8 cellular contexts compared by ENCODE assay signal in genomic region chr2:241354668-241355658, GRCh38. TPM values are rescaled to one million over a fixed set of nuclear protein-coding genes. Genes with fewer than 3 reads are reported as not detected.
DNase-seq lines count a peak whose midpoint lies in the region; TF ChIP-seq lines count a peak whose summit lies in the region.

No MANE protein-coding gene starts in this region.

- H3K4me3 Mint-ChIP-seq in T-helper 2 cell treated with Interferon-gamma antibody and Interleukin-4, amounts not matched to agents 5 μg/mL and 100 μg/mL, for 36 hours: peak overlapping the region; percentile 19

- in situ Hi-C loops in astrocyte of the cerebellum (cut with HindIII; ENCODE audit: low sequenced_read_pairs): no loop called here

- H3K4me1 ChIP-seq in KMS-11 (ENCODE audit: low read depth, poor library complexity, severe bottlenecking) (peaks cover 42% of the 10 kb centered on the region), iPS DF 6.9 (ENCODE audit: control insufficient read depth, insufficient read depth, low read length) (peaks cover 3% of the 10 kb centered on the region), skeletal muscle satellite cell (ENCODE audit: control insufficient read depth, insufficient read depth, low read length) (peaks cover 16% of the 10 kb centered on the region)

- no peaks in the 10 kb centered on the region for H3K27me3 Mint-ChIP-seq in T-helper 2 cell treated with Interferon-gamma antibody and Interleukin-4, amounts not matched to agents 5 μg/mL and 100 μg/mL, for 36 hours (ENCODE audit: low read depth)

- peaks cover 21% of the 10 kb centered on the region for H3K4me1 Mint-ChIP-seq in T-helper 2 cell treated with Interferon-gamma antibody and Interleukin-4, amounts not matched to agents 5 μg/mL and 100 μg/mL, for 36 hours (ENCODE audit: low read depth)

- H3K9me3 ChIP-seq in iPS DF 6.9 (ENCODE audit: control insufficient read depth, insufficient read depth, low read length) (no peaks in the 10 kb centered on the region), skeletal muscle satellite cell (replicated peaks; ENCODE audit: low read length) (no peaks in the 10 kb centered on the region)

- peaks cover 36% of the 10 kb centered on the region for H3K79me2 ChIP-seq in KMS-11 (ENCODE audit: insufficient read depth, low read depth)

- no peak overlapping the region; the same call in 1 of the 2 replicates for H3K4me3 ChIP-seq in GM06990 (replicated peaks; ENCODE audit: low read depth, low read length)
- no peak overlapping the region for H3K4me3 ChIP-seq in KMS-11 (IDR thresholded peaks at IDR 0.05; ENCODE audit: insufficient read depth, low read depth, low read length)
- H3K4me3 ChIP-seq in astrocyte of the cerebellum (ENCODE audit: low read depth, low read length): peak overlapping the region; percentile 21
- H3K4me3 ChIP-seq in iPS DF 6.9 (ENCODE audit: low read length): peak overlapping the region; percentile 16; the same call in 1 of the 2 replicates
- no peak overlapping the region for H3K4me3 ChIP-seq in skeletal muscle satellite cell (ENCODE audit: low read length)

- H2AFZ ChIP-seq in KMS-11 (ENCODE audit: low read depth): no peak overlapping the region

- TF ChIP-seq CTCF in GM06990 (IDR thresholded peaks at IDR 0.05; ENCODE audit: insufficient read depth, low read length, poor library complexity, severe bottlenecking): no peak
- TF ChIP-seq CTCF in KMS-11 (conservative IDR thresholded peaks at IDR 0.05; ENCODE audit: low read depth, low read length): no peak
- TF ChIP-seq CTCF in astrocyte of the cerebellum (IDR thresholded peaks at IDR 0.05; ENCODE audit: low read depth, low read length, missing control alignments): no peak

- H3K36me3 ChIP-seq in GM06990 (ENCODE audit: control insufficient read depth, insufficient read depth, low read length) (peaks cover 19% of the 10 kb centered on the region), KMS-11 (ENCODE audit: insufficient read depth) (0 out of 2 replicates have a peak, but pooled peaks cover 3% of the 10 kb centered on the region), iPS DF 6.9 (ENCODE audit: control insufficient read depth, insufficient read depth, low read length) (peaks cover 17% of the 10 kb centered on the region; the same call in 1 of the 2 replicates), skeletal muscle satellite cell (ENCODE audit: insufficient read depth, low read length) (peaks cover 51% of the 10 kb centered on the region)

- H3K9ac ChIP-seq in KMS-11 (no peak overlapping the region), skeletal muscle satellite cell (ENCODE audit: low read depth, low read length) (no peak overlapping the region)

- peak overlapping the region; percentile 64 for H3K4me2 ChIP-seq in KMS-11
- peak overlapping the region; percentile 38 for H3K4me2 ChIP-seq in skeletal muscle satellite cell (ENCODE audit: low read length)

- no CpG with 5 or more reads among the region's 40 CpGs for WGBS in iPS DF 6.9 (ENCODE audit: insufficient coverage, insufficient read length)

- H3K27me3 ChIP-seq in GM06990 (replicated peaks; ENCODE audit: control insufficient read depth, insufficient read depth, low read length) (no peaks in the 10 kb centered on the region), KMS-11 (ENCODE audit: insufficient read depth, low read depth) (no peaks in the 10 kb centered on the region), iPS DF 6.9 (ENCODE audit: control insufficient read depth, insufficient read depth, low read length) (no peaks in the 10 kb centered on the region), skeletal muscle satellite cell (ENCODE audit: control insufficient read depth, insufficient read depth, low read length) (no peaks in the 10 kb centered on the region)

- H3K9me3 Mint-ChIP-seq in T-helper 2 cell treated with Interferon-gamma antibody and Interleukin-4, amounts not matched to agents 5 μg/mL and 100 μg/mL, for 36 hours: no peaks in the 10 kb centered on the region

- H4K20me1 ChIP-seq in KMS-11 (ENCODE audit: insufficient read depth): peaks cover 16% of the 10 kb centered on the region

- DNase-seq in GM06990 (ENCODE audit: extremely low read depth, insufficient read length) (peak; percentile 76), astrocyte of the cerebellum (ENCODE audit: low read depth) (peak; percentile 11), iPS DF 6.9 (ENCODE audit: low read depth, low spot score) (peak; percentile 41), DMS114 treated with DMSO at 0.1 percent for 48 hours (lab: John Stamatoyannopoulos, UW; ENCODE audit: unreplicated experiment) (no peak), middle frontal gyrus (ENCODE audit: extremely low spot score, low spot score) (no peak)
- DNase-seq in T-helper 2 cell treated with Interferon-gamma antibody and Interleukin-4, amounts not matched to agents 5 μg/mL and 100 μg/mL, for 36 hours (ENCODE audit: low spot score): peak; percentile 74

- H3K27ac ChIP-seq in KMS-11 (peak overlapping the region; percentile 23; the same call in 1 of the 2 replicates), iPS DF 6.9 (ENCODE audit: low read length) (no peak overlapping the region)

- peaks cover 32% of the 10 kb centered on the region for H3K36me3 Mint-ChIP-seq in T-helper 2 cell treated with Interferon-gamma antibody and Interleukin-4, amounts not matched to agents 5 μg/mL and 100 μg/mL, for 36 hours (ENCODE audit: low read depth)

- H3K27ac Mint-ChIP-seq in T-helper 2 cell treated with Interferon-gamma antibody and Interleukin-4, amounts not matched to agents 5 μg/mL and 100 μg/mL, for 36 hours: peak overlapping the region; percentile 47

RNA-seq across cellular contexts. Expression of gene FARP2, which starts 1.1 kb away (rescaled TPM):
- total RNA-seq in skeletal muscle satellite cell (2012; rRNA removed): 35.4 and 40.6 TPM in 2 replicates

RNA-seq across cellular contexts. Expression of gene SEPTIN2, which starts 39.2 kb away (rescaled TPM):
- total RNA-seq in skeletal muscle satellite cell (2012; rRNA removed): 332 and 344 TPM in 2 replicates

RNA-seq across cellular contexts. Expression of gene HDLBP, which starts 39.5 kb away (rescaled TPM):
- total RNA-seq in skeletal muscle satellite cell (2012; rRNA removed): 755 and 778 TPM in 2 replicates

Comparison
In these comparisons a context has a peak if more than half of its experiments do, and no peak if none do; other contexts are left out.
1. DNase-seq: peak in GM06990 (single experiment), T-helper 2 cell treated with Interferon-gamma antibody and Interleukin-4, amounts not matched to agents 5 μg/mL and 100 μg/mL, for 36 hours (single experiment), astrocyte of the cerebellum (single experiment) and iPS DF 6.9 (single experiment); none in DMS114 treated with DMSO at 0.1 percent for 48 hours (single experiment) and middle frontal gyrus (single experiment).
2. H3K4me3 ChIP-seq: peak in astrocyte of the cerebellum (single experiment) and iPS DF 6.9 (single experiment); none in GM06990 (single experiment), KMS-11 (single experiment) and skeletal muscle satellite cell (single experiment).